8 cellular contexts compared by ENCODE assay signal in genomic region chr3:184371570-184372018, GRCh38. TPM values are rescaled to one million over a fixed set of nuclear protein-coding genes. Genes with fewer than 3 reads are reported as not detected.
DNase-seq lines count a peak whose midpoint lies in the region; ATAC-seq, FAIRE-seq and TF ChIP-seq lines count a peak whose summit lies in the region.

No MANE protein-coding gene starts in this region.

- no peak overlapping the region for H3K9ac ChIP-seq in MM.1S (ENCODE audit: low read length)

- no peaks in the 10 kb centered on the region for H3K9me3 ChIP-seq in MM.1S (replicated peaks; ENCODE audit: insufficient read depth, low read length)
- no peaks in the 10 kb centered on the region for H3K9me3 ChIP-seq in vagina

- TF ChIP-seq POLR2A in vagina (IDR thresholded peaks at IDR 0.05), result no peak

- H3K79me2 ChIP-seq in MM.1S (ENCODE audit: low read length), result 0 out of 2 replicates have a peak, but pooled peaks cover 3% of the 10 kb centered on the region

- H4K20me1 ChIP-seq in MM.1S (ENCODE audit: insufficient read depth, low read length), result no peaks in the 10 kb centered on the region

- H3K4me3 ChIP-seq in MM.1S (ENCODE audit: low read length) (no peak overlapping the region), foreskin fibroblast (ENCODE audit: low read depth in 1 of 2, low read length in 2 of 2) (no peak overlapping the region), vagina (no peak overlapping the region)

- ATAC-seq in GM21619 (IDR thresholded peaks at IDR 0.05; ENCODE audit: unreplicated experiment) (peak; percentile 66), omental fat pad (ENCODE audit: low FRiP score) (peak; percentile 76)

- no peaks in the 10 kb centered on the region for H3K4me1 ChIP-seq in MM.1S (ENCODE audit: low read length)
- H3K4me1 ChIP-seq in vagina, result peaks cover 33% of the 10 kb centered on the region

- H3K36me3 ChIP-seq in MM.1S (replicated peaks; ENCODE audit: insufficient read depth, low read length), result peaks cover 11% of the 10 kb centered on the region; the same call in 1 of the 2 replicates
- peaks cover 0 to 15% of the 10 kb centered on the region in 2 donors for H3K36me3 ChIP-seq in vagina

- no peak for FAIRE-seq in D721Med (lab: Jason Lieb, UNC)

- H3F3A ChIP-seq in MM.1S (ENCODE audit: insufficient read depth, low read length), result 0 out of 2 replicates have a peak, but pooled peaks cover 7% of the 10 kb centered on the region

- no peaks in the 10 kb centered on the region for H3K9me2 ChIP-seq in MM.1S (replicated peaks; ENCODE audit: insufficient read depth, low read length)

- peak; percentile 83 for DNase-seq in D721Med (ENCODE audit: insufficient read length, low spot score)
- peak; percentile 90 for DNase-seq in MM.1S
- peak; percentile 79 for DNase-seq in RPMI7951 (ENCODE audit: low read depth)
- peak; percentile 83 for DNase-seq in activated effector memory CD4-positive, alpha-beta T cell treated with anti-CD3 and anti-CD28 coated beads, Interleukin-2, amount 50 U/mL, for 16 hours
- peak; percentile 87 to 96 for DNase-seq in foreskin fibroblast
- DNase-seq in omental fat pad (ENCODE audit: low spot score), result no peak
- no peak for DNase-seq in vagina (ENCODE audit: extremely low spot score in 2 of 2)

- H3K27me3 ChIP-seq in MM.1S (replicated peaks; ENCODE audit: insufficient read depth, low read length) (peaks cover 22% of the 10 kb centered on the region), vagina (no peaks in the 10 kb centered on the region)

- intact Hi-C loops in vagina (cut with DNase I), result loop anchor here (10.0 kb wide), 1 partner anchor 143 kb away; no protein-coding TSS in a partner anchor

- H2AFZ ChIP-seq in MM.1S (ENCODE audit: low read length), result no peak overlapping the region

- H3K27ac ChIP-seq in MM.1S (ENCODE audit: low read length), result no peak overlapping the region
- H3K27ac ChIP-seq in vagina, result peak overlapping the region; percentile 67

- no peak overlapping the region for H3K4me2 ChIP-seq in MM.1S (ENCODE audit: low read depth, low read length)

- peak; percentile 99 for TF ChIP-seq CTCF in D721Med (IDR thresholded peaks at IDR 0.05; ENCODE audit: insufficient read depth, missing control alignments)
- peak; percentile 99 for TF ChIP-seq CTCF in MM.1S (IDR thresholded peaks at IDR 0.05; ENCODE audit: low read length)
- TF ChIP-seq CTCF in foreskin fibroblast (IDR thresholded peaks at IDR 0.05; ENCODE audit: low read depth, low read length), result peak; percentile 96
- peak in 2 of 3 donors; percentile 59 to 75 for TF ChIP-seq CTCF in omental fat pad (IDR thresholded peaks at IDR 0.05)
- TF ChIP-seq CTCF in vagina (IDR thresholded peaks at IDR 0.05), result peak; percentile 81 to 89 (median 84)

RNA-seq across cellular contexts. Expression of gene THPO, which starts 6.4 kb away (rescaled TPM):
- not detected in 2 replicates for total RNA-seq in RPMI7951 (2014; rRNA removed; shearing (Covaris generic))
- total RNA-seq in omental fat pad (1 to 10 TPM in 1 of 4 donors, under 1 TPM in 3; 0.36 to 1.3 (median 0.94) TPM), vagina (0.74 TPM)

RNA-seq across cellular contexts. Expression of gene CHRD, which starts 8.3 kb away (rescaled TPM):
- total RNA-seq in RPMI7951 (2014; rRNA removed; shearing (Covaris generic)), result not detected in 2 replicates
- total RNA-seq in omental fat pad, result 10 to 100 TPM in 1 of 4 donors, 1 to 10 TPM in 3; 5.8 to 12.2 (median 9.2) TPM
- total RNA-seq in vagina, result 32.7 TPM

RNA-seq across cellular contexts. Expression of gene POLR2H, which starts 10.1 kb away (rescaled TPM):
- total RNA-seq in RPMI7951 (2014; rRNA removed; shearing (Covaris generic)), result 146 and 181 TPM in 2 replicates
- total RNA-seq in omental fat pad (100 to 1,000 TPM in 1 of 4 donors, 10 to 100 TPM in 3; 63.9 to 110 (median 89.3) TPM), vagina (64.3 TPM)

RNA-seq across cellular contexts. Expression of gene CLCN2, which starts 10.2 kb away (rescaled TPM):
- total RNA-seq in RPMI7951 (2014; rRNA removed; shearing (Covaris generic)), result 3.0 and 6.3 TPM in 2 replicates
- 1 to 10 TPM; 2.1 to 8.4 (median 3.8) TPM for total RNA-seq in omental fat pad
- 8.1 TPM for total RNA-seq in vagina

RNA-seq across cellular contexts. Expression of gene FAM131A, which starts 34.2 kb away (rescaled TPM):
- total RNA-seq in RPMI7951 (2014; rRNA removed; shearing (Covaris generic)), result 10.6 and 12.0 TPM in 2 replicates
- 10 to 100 TPM; 19.1 to 30.8 (median 25.9) TPM for total RNA-seq in omental fat pad
- 28.5 TPM for total RNA-seq in vagina

Comparison
In these comparisons a context has a peak if more than half of its experiments do, and no peak if none do; other contexts are left out.
1. DNase-seq: peak in D721Med (single experiment), MM.1S (single experiment), RPMI7951 (single experiment), activated effector memory CD4-positive, alpha-beta T cell treated with anti-CD3 and anti-CD28 coated beads, Interleukin-2, amount 50 U/mL, for 16 hours (single experiment) and foreskin fibroblast (2 of 2); none in omental fat pad (single experiment) and vagina (0 of 2).
2. Peak in every context shown above with its lines, with median percentiles within 50 percentile points of each other: CTCF ChIP-seq.